In genomic region chr7:150461520-150461919, GRCh38 we compare ENCODE assay signal across 1 cellular context.
TF ChIP-seq lines count a peak whose summit lies in the region.

No MANE protein-coding gene starts in this region.

TF ChIP-seq in WTC11, 78 proteins besides CTCF, POLR2A, EP300 and RAD21 (continued from another document):
- TF ChIP-seq PREB (CRISPR knock-in tag; IDR thresholded peaks at IDR 0.05; ENCODE audit: borderline replicate concordance) (no peak), ZMAT4 (CRISPR knock-in tag; IDR thresholded peaks at IDR 0.05) (no peak), ESRRA (CRISPR knock-in tag; IDR thresholded peaks at IDR 0.05; ENCODE audit: borderline replicate concordance) (no peak), ERG (CRISPR knock-in tag; IDR thresholded peaks at IDR 0.05) (no peak), NFYB (CRISPR knock-in tag; conservative IDR thresholded peaks at IDR 0.05; ENCODE audit: low read depth) (no peak), SP1 (CRISPR knock-in tag; conservative IDR thresholded peaks at IDR 0.05) (no peak), OVOL2 (CRISPR knock-in tag; IDR thresholded peaks at IDR 0.05; ENCODE audit: borderline replicate concordance) (no peak), ZNF219 (CRISPR knock-in tag; IDR thresholded peaks at IDR 0.05; ENCODE audit: borderline replicate concordance) (no peak), MYBL2 (CRISPR knock-in tag; IDR thresholded peaks at IDR 0.05) (no peak), SOX15 (CRISPR knock-in tag; IDR thresholded peaks at IDR 0.05) (no peak), MLX (CRISPR knock-in tag; IDR thresholded peaks at IDR 0.05) (no peak)
